In genomic region chr5:1017691-1018455, GRCh38 we compare ENCODE assay signal across 18 cellular contexts. TPM values are rescaled to one million over a fixed set of nuclear protein-coding genes. Genes with fewer than 3 reads are reported as not detected.
DNase-seq lines count a peak whose midpoint lies in the region; ATAC-seq and TF ChIP-seq lines count a peak whose summit lies in the region.
"Had no signal": no experiment of that assay in that cellular context is flagged by ENCODE, and none has a peak within 500 bp of the region (broad histone marks: within the 10 kb centered on the region; RNA-seq: fewer than 3 reads in every experiment).

No MANE protein-coding gene starts in this region.

- ATAC-seq in activated naive CD8-positive, alpha-beta T cell treated with anti-CD3 and anti-CD28 coated beads, Interleukin-2, amount 50 U/mL, for 24 hours = peak; percentile 5
- peak; percentile 10 to 37 for ATAC-seq in natural killer cell treated with Interleukin-12 subunit alpha and Interleukin-12 subunit beta and Interleukin-15 and Interleukin-18, amount 100 ng/mL, for 72 hours
- ATAC-seq in stimulated activated naive CD8-positive, alpha-beta T cell treated with anti-CD3 and anti-CD28 coated beads, Interleukin-15, amount 100 ng/mL, for 72 hours = peak; percentile 46
- ATAC-seq in HG03520 (IDR thresholded peaks at IDR 0.05; ENCODE audit: unreplicated experiment) (no peak), upper lobe of right lung (no peak)

- no peaks in the 10 kb centered on the region for H3K27me3 Mint-ChIP-seq in activated naive CD8-positive, alpha-beta T cell treated with anti-CD3 and anti-CD28 coated beads, Interleukin-2, amount 50 U/mL, for 24 hours
- no peaks in the 10 kb centered on the region for H3K27me3 Mint-ChIP-seq in activated naive CD8-positive, alpha-beta T cell treated with anti-CD3 and anti-CD28 coated beads for 36 hours
- H3K27me3 Mint-ChIP-seq in natural killer cell treated with Interleukin-12 subunit alpha and Interleukin-12 subunit beta and Interleukin-15 and Interleukin-18, amount 100 ng/mL, for 72 hours = no peaks in the 10 kb centered on the region
- H3K27me3 Mint-ChIP-seq in stimulated activated naive CD8-positive, alpha-beta T cell treated with anti-CD3 and anti-CD28 coated beads, Interleukin-15, amount 100 ng/mL, for 72 hours = peaks cover 2% of the 10 kb centered on the region
- H3K27me3 Mint-ChIP-seq: CD4-positive, alpha-beta memory T cell had no signal

- H3K4me3 ChIP-seq in left ventricle myocardium inferior (no peak overlapping the region), upper lobe of right lung (no peak overlapping the region)
- H3K4me3 ChIP-seq: HAP-1 had no signal

- no peaks in the 10 kb centered on the region for H3K4me1 Mint-ChIP-seq in activated naive CD8-positive, alpha-beta T cell treated with anti-CD3 and anti-CD28 coated beads, Interleukin-2, amount 50 U/mL, for 24 hours
- H3K4me1 Mint-ChIP-seq in activated naive CD8-positive, alpha-beta T cell treated with anti-CD3 and anti-CD28 coated beads for 36 hours = no peaks in the 10 kb centered on the region
- H3K4me1 Mint-ChIP-seq in natural killer cell treated with Interleukin-12 subunit alpha and Interleukin-12 subunit beta and Interleukin-15 and Interleukin-18, amount 100 ng/mL, for 72 hours (ENCODE audit: low read depth in 2 of 2) = no peaks in the 10 kb centered on the region
- no peaks in the 10 kb centered on the region for H3K4me1 Mint-ChIP-seq in stimulated activated naive CD8-positive, alpha-beta T cell treated with anti-CD3 and anti-CD28 coated beads, Interleukin-15, amount 100 ng/mL, for 72 hours
- H3K4me1 Mint-ChIP-seq: CD4-positive, alpha-beta memory T cell had no signal

- DNase-seq in activated naive CD8-positive, alpha-beta T cell treated with anti-CD3 and anti-CD28 coated beads, Interleukin-2, amount 50 U/mL, for 24 hours = no peak
- DNase-seq in activated naive CD8-positive, alpha-beta T cell treated with anti-CD3 and anti-CD28 coated beads for 36 hours = no peak
- DNase-seq in left ventricle myocardium inferior = peak; percentile 13
- peak; percentile 46 for DNase-seq in natural killer cell treated with Interleukin-12 subunit alpha and Interleukin-12 subunit beta and Interleukin-15 and Interleukin-18, amount 100 ng/mL, for 72 hours (ENCODE audit: low spot score)
- DNase-seq in stimulated activated naive CD8-positive, alpha-beta T cell treated with anti-CD3 and anti-CD28 coated beads, Interleukin-15, amount 100 ng/mL, for 72 hours = no peak
- no peak for DNase-seq in NCI-H1436 (lab: John Stamatoyannopoulos, UW)
- DNase-seq in upper lobe of right lung = no peak
- DNase-seq: BE2C; CD4-positive, alpha-beta memory T cell; MV-4-11; NCI-H1417; NCI-H1930; NCI-H446; NCI-H69 had no signal

- H3K36me3 Mint-ChIP-seq in activated naive CD8-positive, alpha-beta T cell treated with anti-CD3 and anti-CD28 coated beads, Interleukin-2, amount 50 U/mL, for 24 hours (ENCODE audit: low read depth) = no peaks in the 10 kb centered on the region
- no peaks in the 10 kb centered on the region for H3K36me3 Mint-ChIP-seq in activated naive CD8-positive, alpha-beta T cell treated with anti-CD3 and anti-CD28 coated beads for 36 hours
- no peaks in the 10 kb centered on the region for H3K36me3 Mint-ChIP-seq in natural killer cell treated with Interleukin-12 subunit alpha and Interleukin-12 subunit beta and Interleukin-15 and Interleukin-18, amount 100 ng/mL, for 72 hours
- H3K36me3 Mint-ChIP-seq: CD4-positive, alpha-beta memory T cell had no signal

- H3K4me1 ChIP-seq in left ventricle myocardium inferior = peaks cover 7% of the 10 kb centered on the region
- peaks cover 9% of the 10 kb centered on the region for H3K4me1 ChIP-seq in upper lobe of right lung
- H3K4me1 ChIP-seq: BE2C, HAP-1 had no signal

- no peaks in the 10 kb centered on the region for H3K27me3 ChIP-seq in left ventricle myocardium inferior (ENCODE audit: low read depth)
- no peaks in the 10 kb centered on the region for H3K27me3 ChIP-seq in upper lobe of right lung
- H3K27me3 ChIP-seq: BE2C had no signal

- no peak overlapping the region for H3K27ac Mint-ChIP-seq in activated naive CD8-positive, alpha-beta T cell treated with anti-CD3 and anti-CD28 coated beads, Interleukin-2, amount 50 U/mL, for 24 hours
- H3K27ac Mint-ChIP-seq in activated naive CD8-positive, alpha-beta T cell treated with anti-CD3 and anti-CD28 coated beads for 36 hours = no peak overlapping the region
- no peak overlapping the region for H3K27ac Mint-ChIP-seq in natural killer cell treated with Interleukin-12 subunit alpha and Interleukin-12 subunit beta and Interleukin-15 and Interleukin-18, amount 100 ng/mL, for 72 hours
- H3K27ac Mint-ChIP-seq in stimulated activated naive CD8-positive, alpha-beta T cell treated with anti-CD3 and anti-CD28 coated beads, Interleukin-15, amount 100 ng/mL, for 72 hours = no peak overlapping the region

- intact Hi-C loops in left ventricle myocardium inferior (cut with micrococcal nuclease) (no loop called here), upper lobe of right lung (cut with DNase I) (no loop called here)

- H3K9me3 ChIP-seq in left ventricle myocardium inferior (replicated peaks) = no peaks in the 10 kb centered on the region
- H3K9me3 ChIP-seq in upper lobe of right lung = no peaks in the 10 kb centered on the region
- H3K9me3 ChIP-seq: BE2C, HAP-1 had no signal

- H3K9me3 Mint-ChIP-seq in activated naive CD8-positive, alpha-beta T cell treated with anti-CD3 and anti-CD28 coated beads, Interleukin-2, amount 50 U/mL, for 24 hours = no peaks in the 10 kb centered on the region
- no peaks in the 10 kb centered on the region for H3K9me3 Mint-ChIP-seq in activated naive CD8-positive, alpha-beta T cell treated with anti-CD3 and anti-CD28 coated beads for 36 hours
- H3K9me3 Mint-ChIP-seq in natural killer cell treated with Interleukin-12 subunit alpha and Interleukin-12 subunit beta and Interleukin-15 and Interleukin-18, amount 100 ng/mL, for 72 hours = no peaks in the 10 kb centered on the region
- H3K9me3 Mint-ChIP-seq in stimulated activated naive CD8-positive, alpha-beta T cell treated with anti-CD3 and anti-CD28 coated beads, Interleukin-15, amount 100 ng/mL, for 72 hours = no peaks in the 10 kb centered on the region
- H3K9me3 Mint-ChIP-seq: CD4-positive, alpha-beta memory T cell had no signal

- H3K36me3 ChIP-seq in left ventricle myocardium inferior = no peaks in the 10 kb centered on the region
- no peaks in the 10 kb centered on the region for H3K36me3 ChIP-seq in upper lobe of right lung
- H3K36me3 ChIP-seq: BE2C, HAP-1 had no signal

- no peak overlapping the region for H3K4me3 Mint-ChIP-seq in activated naive CD8-positive, alpha-beta T cell treated with anti-CD3 and anti-CD28 coated beads, Interleukin-2, amount 50 U/mL, for 24 hours
- H3K4me3 Mint-ChIP-seq in activated naive CD8-positive, alpha-beta T cell treated with anti-CD3 and anti-CD28 coated beads for 36 hours = no peak overlapping the region
- H3K4me3 Mint-ChIP-seq in natural killer cell treated with Interleukin-12 subunit alpha and Interleukin-12 subunit beta and Interleukin-15 and Interleukin-18, amount 100 ng/mL, for 72 hours = no peak overlapping the region
- no peak overlapping the region for H3K4me3 Mint-ChIP-seq in stimulated activated naive CD8-positive, alpha-beta T cell treated with anti-CD3 and anti-CD28 coated beads, Interleukin-15, amount 100 ng/mL, for 72 hours
- H3K4me3 Mint-ChIP-seq: CD4-positive, alpha-beta memory T cell had no signal

- TF ChIP-seq CTCF in left ventricle myocardium inferior (IDR thresholded peaks at IDR 0.05; ENCODE audit: borderline replicate concordance) (no peak), upper lobe of right lung (IDR thresholded peaks at IDR 0.05) (no peak)

- H3K27ac ChIP-seq in left ventricle myocardium inferior (replicated peaks) (no peak overlapping the region), upper lobe of right lung (no peak overlapping the region)
- H3K27ac ChIP-seq: 22Rv1, HL-60 had no signal

RNA-seq across cellular contexts. Expression of gene NKD2, which starts 9.3 kb away (rescaled TPM):
- under 1 TPM; 0.66 to 0.82 TPM for total RNA-seq in activated naive CD8-positive, alpha-beta T cell treated with anti-CD3 and anti-CD28 coated beads for 36 hours
- 3.7 TPM for total RNA-seq in left ventricle myocardium inferior
- under 1 TPM in 1 of 2 donors, not detected in 1; 0.53 TPM for total RNA-seq in natural killer cell treated with Interleukin-12 subunit alpha and Interleukin-12 subunit beta and Interleukin-15 and Interleukin-18, amount 100 ng/mL, for 72 hours
- 64.4 TPM for total RNA-seq in upper lobe of right lung
- total RNA-seq: CD4-positive, alpha-beta memory T cell had no signal

Comparison
In these comparisons a context has a peak if more than half of its experiments do, and no peak if none do; other contexts are left out.
1. ATAC-seq: peak in activated naive CD8-positive, alpha-beta T cell treated with anti-CD3 and anti-CD28 coated beads, Interleukin-2, amount 50 U/mL, for 24 hours (single experiment), natural killer cell treated with Interleukin-12 subunit alpha and Interleukin-12 subunit beta and Interleukin-15 and Interleukin-18, amount 100 ng/mL, for 72 hours (2 of 2) and stimulated activated naive CD8-positive, alpha-beta T cell treated with anti-CD3 and anti-CD28 coated beads, Interleukin-15, amount 100 ng/mL, for 72 hours (single experiment); none in HG03520 (single experiment) and upper lobe of right lung (single experiment).
2. DNase-seq: peak in left ventricle myocardium inferior (single experiment) and natural killer cell treated with Interleukin-12 subunit alpha and Interleukin-12 subunit beta and Interleukin-15 and Interleukin-18, amount 100 ng/mL, for 72 hours (single experiment); none in activated naive CD8-positive, alpha-beta T cell treated with anti-CD3 and anti-CD28 coated beads, Interleukin-2, amount 50 U/mL, for 24 hours (single experiment), activated naive CD8-positive, alpha-beta T cell treated with anti-CD3 and anti-CD28 coated beads for 36 hours (single experiment), stimulated activated naive CD8-positive, alpha-beta T cell treated with anti-CD3 and anti-CD28 coated beads, Interleukin-15, amount 100 ng/mL, for 72 hours (0 of 2), NCI-H1436 (single experiment) and upper lobe of right lung (single experiment).
3. RNA of gene NKD2, which starts 9.3 kb away (total RNA-seq): 64.4 TPM in upper lobe of right lung (single experiment); 3.7 TPM in left ventricle myocardium inferior (single experiment), 0.66 to 0.82 TPM in activated naive CD8-positive, alpha-beta T cell treated with anti-CD3 and anti-CD28 coated beads for 36 hours and 0.53 TPM in natural killer cell treated with Interleukin-12 subunit alpha and Interleukin-12 subunit beta and Interleukin-15 and Interleukin-18, amount 100 ng/mL, for 72 hours; every median in the first group is over 10 times any median in the second.